Comparison of ENCODE assay signal across 25 cellular contexts in genomic region chr10:127937915-127938440, GRCh38. TPM values are rescaled to one million over a fixed set of nuclear protein-coding genes. Genes with fewer than 3 reads are reported as not detected.
A peak's percentile ranks its signal among the peaks of the same experiment; 100 is the strongest.
DNase-seq lines count a peak whose midpoint lies in the region; ATAC-seq and TF ChIP-seq lines count a peak whose summit lies in the region.
"Had no signal": no experiment of that assay in that cellular context is flagged by ENCODE, and none has a peak within 500 bp of the region (broad histone marks: within the 10 kb centered on the region; RNA-seq: fewer than 3 reads in every experiment).

No MANE protein-coding gene starts in this region.

- no peaks in the 10 kb centered on the region for H3K36me3 Mint-ChIP-seq in activated CD8-positive, alpha-beta T cell treated with anti-CD3 and anti-CD28 coated beads for 36 hours (ENCODE audit: low read depth)
- H3K36me3 Mint-ChIP-seq in osteocyte (ENCODE audit: unreplicated experiment), result no peaks in the 10 kb centered on the region
- H3K36me3 Mint-ChIP-seq in activated T-cell treated with anti-CD3 and anti-CD28 coated beads, Interleukin-2, amount 50 U/mL, for 72 hours (ENCODE audit: insufficient read depth in 2 of 2), result no peaks in the 10 kb centered on the region
- H3K36me3 Mint-ChIP-seq: CD4-positive, alpha-beta memory T cell had no signal

- CTCF ChIA-PET in activated CD8-positive, alpha-beta T cell treated with anti-CD3 and anti-CD28 coated beads for 36 hours (lab: Charles Lee), result interaction anchor here (0.7 to 1.0 kb wide), 3 partner anchors 10 to 140 kb away, joined by 3 read pairs; no protein-coding TSS in a partner anchor

- POLR2A ChIA-PET in activated CD8-positive, alpha-beta T cell treated with anti-CD3 and anti-CD28 coated beads for 36 hours (lab: Charles Lee), result no interaction called here

- H3K4me1 Mint-ChIP-seq in activated CD8-positive, alpha-beta T cell treated with anti-CD3 and anti-CD28 coated beads for 36 hours (ENCODE audit: low read depth), result no peaks in the 10 kb centered on the region
- H3K4me1 Mint-ChIP-seq in osteocyte (ENCODE audit: unreplicated experiment), result peaks cover 2% of the 10 kb centered on the region
- H3K4me1 Mint-ChIP-seq in activated T-cell treated with anti-CD3 and anti-CD28 coated beads, Interleukin-2, amount 50 U/mL, for 72 hours (ENCODE audit: low read depth), result peaks cover 6% of the 10 kb centered on the region

- TF ChIP-seq CTCF in RWPE2 (IDR thresholded peaks at IDR 0.05; ENCODE audit: poor library complexity, severe bottlenecking) (no peak), osteocyte (IDR thresholded peaks at IDR 0.05) (no peak)
- no peak for TF ChIP-seq CTCF in activated CD8-positive, alpha-beta T cell treated with anti-CD3 and anti-CD28 coated beads for 36 hours (IDR thresholded peaks at IDR 0.05)

- H3K4me1 ChIP-seq in RWPE2 (ENCODE audit: insufficient read depth, poor library complexity, severe bottlenecking), result peaks cover 10% of the 10 kb centered on the region
- H3K4me1 ChIP-seq: A549, SJSA1 had no signal

- peak overlapping the region; percentile 43 for H3K27ac ChIP-seq in RWPE2 (ENCODE audit: poor library complexity, severe bottlenecking)
- H3K27ac ChIP-seq: A549, SJSA1 had no signal

- H3K9me3 Mint-ChIP-seq in activated CD8-positive, alpha-beta T cell treated with anti-CD3 and anti-CD28 coated beads for 36 hours, result no peaks in the 10 kb centered on the region
- no peaks in the 10 kb centered on the region for H3K9me3 Mint-ChIP-seq in osteocyte (ENCODE audit: unreplicated experiment)
- H3K9me3 Mint-ChIP-seq in activated T-cell treated with anti-CD3 and anti-CD28 coated beads, Interleukin-2, amount 50 U/mL, for 72 hours, result no peaks in the 10 kb centered on the region

- no peak overlapping the region for H3K4me3 Mint-ChIP-seq in activated CD8-positive, alpha-beta T cell treated with anti-CD3 and anti-CD28 coated beads for 36 hours
- no peak overlapping the region for H3K4me3 Mint-ChIP-seq in osteocyte (ENCODE audit: unreplicated experiment)
- no peak overlapping the region for H3K4me3 Mint-ChIP-seq in activated T-cell treated with anti-CD3 and anti-CD28 coated beads, Interleukin-2, amount 50 U/mL, for 72 hours
- H3K4me3 Mint-ChIP-seq: CD4-positive, alpha-beta memory T cell had no signal

- no peak overlapping the region for H3K27ac Mint-ChIP-seq in activated CD8-positive, alpha-beta T cell treated with anti-CD3 and anti-CD28 coated beads for 36 hours
- H3K27ac Mint-ChIP-seq in osteocyte (ENCODE audit: unreplicated experiment), result no peak overlapping the region
- H3K27ac Mint-ChIP-seq in activated T-cell treated with anti-CD3 and anti-CD28 coated beads, Interleukin-2, amount 50 U/mL, for 72 hours, result no peak overlapping the region
- H3K27ac Mint-ChIP-seq: CD4-positive, alpha-beta memory T cell had no signal

- H3K9me3 ChIP-seq in RWPE2 (ENCODE audit: severe bottlenecking), result no peaks in the 10 kb centered on the region
- H3K9me3 ChIP-seq: A549, SJSA1 had no signal

- H3K27me3 Mint-ChIP-seq in activated CD8-positive, alpha-beta T cell treated with anti-CD3 and anti-CD28 coated beads for 36 hours, result peaks cover 6% of the 10 kb centered on the region
- peaks cover 7% of the 10 kb centered on the region for H3K27me3 Mint-ChIP-seq in osteocyte (ENCODE audit: unreplicated experiment)
- peaks cover 39% of the 10 kb centered on the region for H3K27me3 Mint-ChIP-seq in activated T-cell treated with anti-CD3 and anti-CD28 coated beads, Interleukin-2, amount 50 U/mL, for 72 hours (ENCODE audit: low read depth)

- ATAC-seq in left ventricle myocardium superior, result peak; percentile 31
- ATAC-seq in Right ventricle myocardium inferior, result no peak
- ATAC-seq in RWPE2 (ENCODE audit: low read depth), result no peak
- no peak for ATAC-seq in activated CD8-positive, alpha-beta T cell treated with anti-CD3 and anti-CD28 coated beads for 36 hours
- ATAC-seq in activated T-cell treated with anti-CD3 and anti-CD28 coated beads, Interleukin-2, amount 50 U/mL, for 72 hours (replicated peaks in 1 of 2), result no peak
- ATAC-seq: A549, Panc1 had no signal

- no peaks in the 10 kb centered on the region for H3K36me3 ChIP-seq in RWPE2 (ENCODE audit: low read depth)
- H3K36me3 ChIP-seq: SJSA1 had no signal

- H3K4me3 ChIP-seq in RWPE2 (ENCODE audit: severe bottlenecking), result no peak overlapping the region
- H3K4me3 ChIP-seq: A549, SJSA1 had no signal

- DNase-seq in left ventricle myocardium superior (no peak), Right ventricle myocardium inferior (ENCODE audit: missing footprints) (no peak), RWPE2 (ENCODE audit: low spot score) (no peak), medulla oblongata (ENCODE audit: extremely low spot score) (peak; percentile 62), superior temporal gyrus (ENCODE audit: extremely low spot score) (peak; percentile 80), osteocyte (ENCODE audit: extremely low spot score, unreplicated experiment) (no peak)
- no peak for DNase-seq in activated CD8-positive, alpha-beta T cell treated with anti-CD3 and anti-CD28 coated beads for 36 hours
- DNase-seq in activated T-cell treated with anti-CD3 and anti-CD28 coated beads, Interleukin-2, amount 50 U/mL, for 72 hours, result no peak
- DNase-seq: AML-193; CD4-positive, alpha-beta memory T cell; COR-L47; DMS53; NCI-H1048; NCI-H1436; NCI-H187; NCI-H2081 treated with DMSO at 0.1 percent for 48 hours; NCI-H2171; NCI-H226; NCI-H510A treated with DMSO at 0.1 percent for 48 hours; NCI-H774 had no signal

- intact Hi-C loops in left ventricle myocardium superior (cut with micrococcal nuclease) (no loop called here), Right ventricle myocardium inferior (cut with DNase I) (no loop called here)
- intact Hi-C loops in activated CD8-positive, alpha-beta T cell treated with anti-CD3 and anti-CD28 coated beads for 36 hours (cut with micrococcal nuclease), result no loop called here

- no peaks in the 10 kb centered on the region for H3K27me3 ChIP-seq in RWPE2 (ENCODE audit: insufficient read depth, poor library complexity, severe bottlenecking)
- H3K27me3 ChIP-seq: SJSA1 had no signal

RNA-seq across cellular contexts. Expression of gene PTPRE, which starts 31.1 kb away (rescaled TPM):
- 15.1 TPM for total RNA-seq in left ventricle myocardium superior
- total RNA-seq in Right ventricle myocardium inferior, result 17.4 TPM
- total RNA-seq in activated CD8-positive, alpha-beta T cell treated with anti-CD3 and anti-CD28 coated beads for 36 hours, result 10 to 100 TPM; 19.9 to 22.3 TPM
- 1.2 and 1.3 TPM in 2 replicates for total RNA-seq in osteocyte
- 10 to 100 TPM; 23.7 to 31.3 TPM for total RNA-seq in activated T-cell treated with anti-CD3 and anti-CD28 coated beads, Interleukin-2, amount 50 U/mL, for 72 hours
- total RNA-seq: G401 had no signal

RNA-seq across cellular contexts. Expression of gene CLRN3, which starts 45.2 kb away (rescaled TPM):
- total RNA-seq in left ventricle myocardium superior (not detected), Right ventricle myocardium inferior (not detected), osteocyte (not detected in 2 replicates)
- total RNA-seq in activated CD8-positive, alpha-beta T cell treated with anti-CD3 and anti-CD28 coated beads for 36 hours, result not detected
- total RNA-seq in activated T-cell treated with anti-CD3 and anti-CD28 coated beads, Interleukin-2, amount 50 U/mL, for 72 hours, result not detected
- total RNA-seq: CD4-positive, alpha-beta memory T cell; Daoy; G401; SJSA1 had no signal

Comparison
In these comparisons a context has a peak if more than half of its experiments do, and no peak if none do; other contexts are left out.
1. DNase-seq: peak in medulla oblongata (single experiment) and superior temporal gyrus (single experiment); none in left ventricle myocardium superior (single experiment), Right ventricle myocardium inferior (single experiment), RWPE2 (single experiment), activated CD8-positive, alpha-beta T cell treated with anti-CD3 and anti-CD28 coated beads for 36 hours (single experiment), osteocyte (single experiment) and activated T-cell treated with anti-CD3 and anti-CD28 coated beads, Interleukin-2, amount 50 U/mL, for 72 hours (0 of 2).